In genomic region chr10:28914721-28915120, GRCh38 we compare ENCODE assay signal across 14 cellular contexts.
DNase-seq lines count a peak whose midpoint lies in the region; FAIRE-seq and TF ChIP-seq lines count a peak whose summit lies in the region.
"Had no signal": no experiment of that assay in that cellular context is flagged by ENCODE, and none has a peak within 500 bp of the region (broad histone marks: within the 10 kb centered on the region; RNA-seq: fewer than 3 reads in every experiment).

No MANE protein-coding gene starts in this region.

- TF ChIP-seq CTCF in cardiac fibroblast (IDR thresholded peaks at IDR 0.05; ENCODE audit: low read depth, low read length), result no peak

- peak; percentile 18 for DNase-seq in AG08395 (ENCODE audit: low spot score)
- DNase-seq in HTR-8/SVneo (ENCODE audit: insufficient read length, low spot score), result no peak
- peak; percentile 27 to 32 for DNase-seq in cardiac fibroblast (ENCODE audit: low read depth in 2 of 2)
- peak; percentile 27 for DNase-seq in iris pigment epithelial cell (ENCODE audit: low read depth)
- DNase-seq in stimulated activated CD4-positive, alpha-beta T cell treated with anti-CD3 and anti-CD28 coated beads, Interleukin-4, amount 100 ng/mL, for 1 hour, result no peak
- DNase-seq in dermis blood vessel endothelial cell, result no peak
- DNase-seq in NCI-H1048 (lab: John Stamatoyannopoulos, UW), result no peak
- DNase-seq: BE2C; CD4-positive, alpha-beta memory T cell; H9; NCI-H1092; NCI-H1694 treated with DMSO at 0.1 percent for 48 hours; NCI-H345; NK-92 treated with Interleukin-12 subunit alpha and Interleukin-12 subunit beta, amount 100 ng/mL, for 24 hours had no signal

- no peak overlapping the region for H3K4me3 ChIP-seq in cardiac fibroblast (replicated peaks in 1 of 2; ENCODE audit: low read depth in 2 of 2, low read length in 2 of 2)

- peak; percentile 13 for FAIRE-seq in HTR-8/SVneo (lab: Jason Lieb, UNC)

Comparison
In these comparisons a context has a peak if more than half of its experiments do, and no peak if none do; other contexts are left out.
1. DNase-seq: peak in AG08395 (single experiment), cardiac fibroblast (2 of 2) and iris pigment epithelial cell (single experiment); none in HTR-8/SVneo (single experiment), stimulated activated CD4-positive, alpha-beta T cell treated with anti-CD3 and anti-CD28 coated beads, Interleukin-4, amount 100 ng/mL, for 1 hour (single experiment), dermis blood vessel endothelial cell (single experiment) and NCI-H1048 (single experiment).